ENCODE assay signal across 16 cellular contexts in the genomic region with DNA sequence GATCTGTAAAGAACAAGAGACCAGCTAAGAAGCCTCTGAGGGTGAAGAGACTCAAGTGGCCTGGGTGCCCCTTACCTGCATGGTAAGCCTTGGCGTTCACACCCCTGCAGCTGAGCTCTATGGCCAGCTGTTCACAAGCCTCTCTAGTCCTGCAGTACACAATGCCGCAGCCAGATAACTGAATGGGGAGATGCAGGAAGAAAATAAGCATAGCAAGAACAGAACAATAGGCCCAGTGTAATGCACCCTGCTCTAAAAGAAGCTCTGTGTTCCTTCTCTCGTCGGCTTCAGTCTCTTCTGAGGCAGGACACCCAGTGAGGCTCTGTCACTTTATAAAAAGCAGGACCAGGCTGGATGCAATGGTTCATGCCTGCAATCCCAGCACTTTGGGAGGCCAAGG. TPM values are rescaled to one million over a fixed set of nuclear protein-coding genes. Genes with fewer than 3 reads are reported as not detected.
"Had no signal": no experiment of that assay in that cellular context is flagged by ENCODE, and none has a peak within 500 bp of the region (broad histone marks: within the 10 kb centered on the region; RNA-seq: fewer than 3 reads in every experiment).

No MANE protein-coding gene starts in this region.

- DNase-seq: activated CD4-positive, alpha-beta T cell treated with anti-CD3 and anti-CD28 coated beads, Interleukin-2, amount 50 U/mL, for 48 hours; activated CD4-positive, CD25-positive, alpha-beta regulatory T cell treated with anti-CD3 and anti-CD28 coated beads, Interleukin-2, amount 50 U/mL, for 72 hours; activated CD8-positive, alpha-beta memory T cell treated with anti-CD3 and anti-CD28 coated beads, Interleukin-2, amount 10 ng/mL, durations not matched to agents 7 days and 5 days; activated gamma-delta T cell; activated T-cell treated with anti-CD3 and anti-CD28 coated beads, Interleukin-2, amount 50 U/mL, for 4 hours; colonic mucosa; effector memory CD4-positive, alpha-beta T cell; immature natural killer cell; left colon; stimulated activated CD4-positive, alpha-beta T cell treated with anti-CD3 and anti-CD28 coated beads, Interleukin-4, amount 100 ng/mL, for 4 hours; stimulated activated naive CD8-positive, alpha-beta T cell treated with anti-CD3 and anti-CD28 coated beads, Interleukin-15, amount 100 ng/mL, for 72 hours; tibial artery had no signal

- ATAC-seq: activated CD8-positive, alpha-beta memory T cell treated with anti-CD3 and anti-CD28 coated beads, Interleukin-2, amount 10 ng/mL, durations not matched to agents 7 days and 5 days; activated T-cell treated with anti-CD3 and anti-CD28 coated beads, Interleukin-2, amount 50 U/mL, for 4 hours; gastroesophageal sphincter; left colon; stimulated activated naive CD8-positive, alpha-beta T cell treated with anti-CD3 and anti-CD28 coated beads, Interleukin-15, amount 100 ng/mL, for 72 hours had no signal

- H3K27ac ChIP-seq: ascending aorta, colonic mucosa, gastroesophageal sphincter, tibial artery, vagina had no signal

RNA-seq across cellular contexts. Expression of a gene that starts 28.3 kb away (rescaled TPM):
- total RNA-seq: ascending aorta, osteoblast had no signal
